23 cellular contexts compared by ENCODE assay signal in the genomic region with DNA sequence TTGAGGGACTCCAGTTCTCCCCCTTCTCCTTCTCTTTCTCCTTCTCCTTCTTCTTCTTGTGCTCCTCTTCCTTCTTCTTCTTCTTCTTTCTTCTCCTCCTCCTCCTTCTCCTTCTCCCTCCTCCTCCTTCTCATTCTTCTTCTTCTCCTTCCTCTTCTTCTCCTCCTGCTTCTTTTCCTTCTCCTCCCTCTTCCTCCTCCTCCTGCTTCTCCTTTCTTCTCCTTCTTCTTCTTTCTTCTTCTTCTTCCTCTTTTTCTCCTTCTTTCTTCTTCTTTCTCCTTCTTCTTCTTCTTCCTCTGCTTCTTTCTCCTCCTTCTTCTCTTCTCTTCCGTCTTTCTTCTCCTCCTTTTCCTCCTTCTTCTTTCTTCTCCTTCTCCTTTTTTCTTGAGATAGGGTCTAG. TPM values are rescaled to one million over a fixed set of nuclear protein-coding genes. Genes with fewer than 3 reads are reported as not detected.
DNase-seq lines count a peak whose midpoint lies in the region; ATAC-seq and TF ChIP-seq lines count a peak whose summit lies in the region.
"Had no signal": no experiment of that assay in that cellular context is flagged by ENCODE, and none has a peak within 500 bp of the region (broad histone marks: within the 10 kb centered on the region; RNA-seq: fewer than 3 reads in every experiment).

No MANE protein-coding gene starts in this region.

- no peaks in the 10 kb centered on the region for H3K9me3 ChIP-seq in T-helper 17 cell (ENCODE audit: control insufficient read depth, low read length, poor library complexity, severe bottlenecking)
- no peaks in the 10 kb centered on the region for H3K9me3 ChIP-seq in tibial artery
- H3K9me3 ChIP-seq: Peyer's patch had no signal

- no TSS peak for BruUV-seq in Calu3 (replicated peaks; lab: Mats Ljungman, UMichigan)

- H3K27me3 ChIP-seq in tibial artery, result no peaks in the 10 kb centered on the region
- H3K27me3 ChIP-seq: Peyer's patch had no signal

- ATAC-seq in T-helper 17 cell, result no peak
- ATAC-seq: HCT116 had no signal

- peak overlapping the region; percentile 53 to 84 for H3K27ac ChIP-seq in tibial artery
- H3K27ac ChIP-seq: C4-2B, KMS-11, Peyer's patch had no signal

- H3K4me3 ChIP-seq in tibial artery, result no peak overlapping the region
- H3K4me3 ChIP-seq: Peyer's patch had no signal

- intact Hi-C loops in Calu3 (cut with micrococcal nuclease; ENCODE audit: unreplicated experiment) (no loop called here), tibial artery (cut with DNase I; ENCODE audit: low total_unique reads) (no loop called here)
- intact Hi-C loops in dendritic cell treated with granulocyte-macrophage colony-stimulating factor and Interleukin-4, amounts not matched to agents 40 ng/mL and 50 ng/mL, for 4 days (cut with micrococcal nuclease), result no loop called here

- DNase-seq in Calu3 (no peak), T-helper 17 cell (no peak), tibial artery (no peak), HUDEP-2 (lab: John Stamatoyannopoulos, UW; ENCODE audit: unreplicated experiment in 76 of 76) (no peak), cerebellar cortex (ENCODE audit: low spot score) (no peak), ureter (ENCODE audit: low spot score) (no peak)
- DNase-seq: DMS153, DND-41, IMR-90, MV-4-11, NCI-H1105 treated with DMSO at 0.1 percent for 48 hours, NCI-H146, NCI-H2029, NCI-H446 treated with DMSO at 0.1 percent for 48 hours, NCI-H526 treated with DMSO at 0.1 percent for 48 hours, SHP77 treated with DMSO at 0.1 percent for 48 hours, T-helper 1 cell had no signal

- peaks cover 83 to 93% (median 90%) of the 10 kb centered on the region in 3 donors for H3K36me3 ChIP-seq in tibial artery
- H3K36me3 ChIP-seq: Peyer's patch had no signal

- CTCF ChIA-PET in Calu3 (lab: Charles Lee), result interaction anchor here (0.7 kb wide), 1 partner anchor 17 kb away, joined by 4 read pairs; no protein-coding TSS in a partner anchor

- H3K36me3 Mint-ChIP-seq in Calu3 (ENCODE audit: insufficient read depth, unreplicated experiment), result peaks cover 15% of the 10 kb centered on the region
- H3K36me3 Mint-ChIP-seq in T-helper 17 cell (ENCODE audit: low read depth), result peaks cover 2% of the 10 kb centered on the region
- H3K36me3 Mint-ChIP-seq in dendritic cell treated with granulocyte-macrophage colony-stimulating factor and Interleukin-4, amounts not matched to agents 40 ng/mL and 50 ng/mL, for 4 days (ENCODE audit: low read depth), result no peaks in the 10 kb centered on the region

- peak overlapping the region; percentile 3 for H3K27ac Mint-ChIP-seq in Calu3 (ENCODE audit: unreplicated experiment)
- H3K27ac Mint-ChIP-seq in T-helper 17 cell, result peak overlapping the region; percentile 70
- H3K27ac Mint-ChIP-seq in dendritic cell treated with granulocyte-macrophage colony-stimulating factor and Interleukin-4, amounts not matched to agents 40 ng/mL and 50 ng/mL, for 4 days, result peak overlapping the region; percentile 71

- no peaks in the 10 kb centered on the region for H3K9me3 Mint-ChIP-seq in Calu3 (ENCODE audit: low read depth, unreplicated experiment)
- H3K9me3 Mint-ChIP-seq in dendritic cell treated with granulocyte-macrophage colony-stimulating factor and Interleukin-4, amounts not matched to agents 40 ng/mL and 50 ng/mL, for 4 days, result peaks cover 11% of the 10 kb centered on the region

- H3K4me3 Mint-ChIP-seq in Calu3 (ENCODE audit: low read depth, unreplicated experiment) (no peak overlapping the region), T-helper 17 cell (no peak overlapping the region)
- H3K4me3 Mint-ChIP-seq in dendritic cell treated with granulocyte-macrophage colony-stimulating factor and Interleukin-4, amounts not matched to agents 40 ng/mL and 50 ng/mL, for 4 days, result no peak overlapping the region

- H3K4me1 ChIP-seq in tibial artery, result peaks cover 0 to 51% (median 35%) of the 10 kb centered on the region in 4 donors

- peaks cover 31% of the 10 kb centered on the region for H3K27me3 Mint-ChIP-seq in Calu3 (ENCODE audit: unreplicated experiment)
- peaks cover 12% of the 10 kb centered on the region for H3K27me3 Mint-ChIP-seq in T-helper 17 cell
- peaks cover 3% of the 10 kb centered on the region for H3K27me3 Mint-ChIP-seq in dendritic cell treated with granulocyte-macrophage colony-stimulating factor and Interleukin-4, amounts not matched to agents 40 ng/mL and 50 ng/mL, for 4 days

- TF ChIP-seq CTCF in Calu3 (IDR thresholded peaks at IDR 0.05; ENCODE audit: unreplicated experiment) (no peak), tibial artery (IDR thresholded peaks at IDR 0.05) (no peak)

- H3K4me1 Mint-ChIP-seq in Calu3 (ENCODE audit: low read depth, unreplicated experiment) (peaks cover 12% of the 10 kb centered on the region), T-helper 17 cell (peaks cover 9% of the 10 kb centered on the region)
- H3K4me1 Mint-ChIP-seq in dendritic cell treated with granulocyte-macrophage colony-stimulating factor and Interleukin-4, amounts not matched to agents 40 ng/mL and 50 ng/mL, for 4 days (ENCODE audit: low read depth), result peaks cover 20% of the 10 kb centered on the region

RNA-seq across cellular contexts. Expression of a gene that starts 25.6 kb away (rescaled TPM):
- total RNA-seq in Calu3 (2022) (32.2 and 34.4 TPM in 2 replicates), T-helper 17 cell (10 to 100 TPM; 11.7 to 13.2 TPM), ureter (26.0 TPM)

RNA-seq across cellular contexts. Expression of a gene that starts 30.0 kb away (rescaled TPM):
- total RNA-seq in Calu3 (2022) (0.39 and 0.42 TPM in 2 replicates), T-helper 17 cell (not detected), ureter (31.9 TPM)
- total RNA-seq: OCI-LY7 had no signal

Comparison
In these comparisons a context has a peak if more than half of its experiments do, and no peak if none do; other contexts are left out.
1. H3K27ac Mint-ChIP-seq: peak in every context shown above with its lines; median percentile 71 in dendritic cell treated with granulocyte-macrophage colony-stimulating factor and Interleukin-4, amounts not matched to agents 40 ng/mL and 50 ng/mL, for 4 days; 70 in T-helper 17 cell; 3 in Calu3.
2. RNA of a gene that starts 30.0 kb away (total RNA-seq): 31.9 TPM in ureter (single experiment); 0.39 to 0.42 TPM in Calu3 and not detected in T-helper 17 cell; every median in the first group is over 10 times any median in the second.